ENCODE assay signal across 17 cellular contexts in genomic region chrX:115399306-115399705, GRCh38.
DNase-seq lines count a peak whose midpoint lies in the region; ATAC-seq, FAIRE-seq and TF ChIP-seq lines count a peak whose summit lies in the region.
"Had no signal": no experiment of that assay in that cellular context is flagged by ENCODE, and none has a peak within 500 bp of the region (broad histone marks: within the 10 kb centered on the region; RNA-seq: fewer than 3 reads in every experiment).

No MANE protein-coding gene starts in this region.

- H3K27ac ChIP-seq in astrocyte (ENCODE audit: low read depth, low read length) (no peak overlapping the region), ascending aorta (no peak overlapping the region), gastroesophageal sphincter (no peak overlapping the region)

- H3K27me3 Mint-ChIP-seq in Caco-2 (ENCODE audit: insufficient read depth, unreplicated experiment) = no peaks in the 10 kb centered on the region
- H3K27me3 Mint-ChIP-seq in astrocyte (ENCODE audit: low read depth, unreplicated experiment) = no peaks in the 10 kb centered on the region
- peaks cover 6% of the 10 kb centered on the region for H3K27me3 Mint-ChIP-seq in nephron progenitor cell (ENCODE audit: low read depth, poor library complexity)

- H3K4me1 Mint-ChIP-seq in Caco-2 (ENCODE audit: low read depth, unreplicated experiment) (peaks cover 32% of the 10 kb centered on the region), astrocyte (ENCODE audit: low read depth, unreplicated experiment) (peaks cover 9% of the 10 kb centered on the region), nephron progenitor cell (peaks cover 20% of the 10 kb centered on the region)
- H3K4me1 Mint-ChIP-seq: IgD-negative memory B cell had no signal

- no peak for DNase-seq in Caco-2
- DNase-seq in NCI-H2029 (lab: John Stamatoyannopoulos, UW) = peak; percentile 24
- no peak for DNase-seq in astrocyte (ENCODE audit: low read depth)
- no peak for DNase-seq in nephron progenitor cell
- DNase-seq in ascending aorta (ENCODE audit: low spot score in 2 of 2) = no peak
- DNase-seq in NCI-H524 (lab: John Stamatoyannopoulos, UW) = no peak
- DNase-seq: AML-193, GF-D8, HCEC 1CT, MV-4-11, NCI-H1417 treated with DMSO at 0.1 percent for 48 hours, NCI-H2171 treated with DMSO at 0.1 percent for 48 hours, NCI-H510A, SK-N-SH had no signal

- no peak for ATAC-seq in gastroesophageal sphincter

- no peaks in the 10 kb centered on the region for H4K20me1 ChIP-seq in astrocyte (ENCODE audit: insufficient read depth, low read length)

- no peak for TF ChIP-seq POLR2A in gastroesophageal sphincter (IDR thresholded peaks at IDR 0.05)

- no peaks in the 10 kb centered on the region for H3K27me3 ChIP-seq in Caco-2 (replicated peaks; ENCODE audit: control insufficient read depth, insufficient read depth, low read length)
- no peaks in the 10 kb centered on the region for H3K27me3 ChIP-seq in astrocyte (ENCODE audit: insufficient read depth, low read length)
- no peaks in the 10 kb centered on the region for H3K27me3 ChIP-seq in ascending aorta
- H3K27me3 ChIP-seq in gastroesophageal sphincter = no peaks in the 10 kb centered on the region

- H3K4me1 ChIP-seq in Caco-2 (peaks cover 19% of the 10 kb centered on the region), astrocyte (ENCODE audit: insufficient read depth, low read length) (no peaks in the 10 kb centered on the region), ascending aorta (no peaks in the 10 kb centered on the region), gastroesophageal sphincter (no peaks in the 10 kb centered on the region)

- no peaks in the 10 kb centered on the region for H3K9me3 Mint-ChIP-seq in Caco-2 (ENCODE audit: unreplicated experiment)
- H3K9me3 Mint-ChIP-seq in astrocyte (ENCODE audit: unreplicated experiment) = no peaks in the 10 kb centered on the region
- no peaks in the 10 kb centered on the region for H3K9me3 Mint-ChIP-seq in nephron progenitor cell
- H3K9me3 Mint-ChIP-seq: IgD-negative memory B cell had no signal

- no peak overlapping the region for H2AFZ ChIP-seq in astrocyte (ENCODE audit: low read depth, low read length)

- WGBS in gastroesophageal sphincter (ENCODE audit: low coverage in 1 of 2), 2 donors = 63% methylated on average over 2 of the region's 2 CpGs; no CpG with 5 or more reads in 1 of the 2 donors

- H3K4me3 Mint-ChIP-seq in Caco-2 (ENCODE audit: unreplicated experiment) (no peak overlapping the region), astrocyte (ENCODE audit: unreplicated experiment) (no peak overlapping the region), nephron progenitor cell (no peak overlapping the region)

- no peaks in the 10 kb centered on the region for H3K79me2 ChIP-seq in astrocyte (ENCODE audit: insufficient read depth, low read length)

- intact Hi-C loops in Caco-2 (cut with micrococcal nuclease; ENCODE audit: unreplicated experiment) = no loop called here
- intact Hi-C loops in ascending aorta (cut with DNase I) = no loop called here

- H3K27ac Mint-ChIP-seq in Caco-2 (ENCODE audit: unreplicated experiment) (peak overlapping the region; percentile 57), astrocyte (ENCODE audit: unreplicated experiment) (peak overlapping the region; percentile 58), nephron progenitor cell (peak overlapping the region; percentile 41)
- H3K27ac Mint-ChIP-seq: IgD-negative memory B cell had no signal

- H3K4me2 ChIP-seq in astrocyte (ENCODE audit: low read length) = no peak overlapping the region
- H3K4me2 ChIP-seq: SK-N-SH had no signal

- H3K9me3 ChIP-seq in Caco-2 = no peaks in the 10 kb centered on the region
- H3K9me3 ChIP-seq in astrocyte (ENCODE audit: insufficient read depth, low read depth, low read length) = no peaks in the 10 kb centered on the region
- no peaks in the 10 kb centered on the region for H3K9me3 ChIP-seq in ascending aorta
- H3K9me3 ChIP-seq in gastroesophageal sphincter = no peaks in the 10 kb centered on the region
- H3K9me3 ChIP-seq: SK-N-SH had no signal

- no peak overlapping the region for H3K4me3 ChIP-seq in Caco-2 (ENCODE audit: low read depth, low read length)
- H3K4me3 ChIP-seq in astrocyte (ENCODE audit: insufficient read depth, low read depth, low read length) = no peak overlapping the region
- H3K4me3 ChIP-seq in ascending aorta = no peak overlapping the region
- H3K4me3 ChIP-seq in gastroesophageal sphincter = no peak overlapping the region

- POLR2A ChIA-PET in Caco-2 (lab: Charles Lee) = no interaction called here

- TF ChIP-seq EP300 in gastroesophageal sphincter (IDR thresholded peaks at IDR 0.05) = no peak

- H3K36me3 ChIP-seq in Caco-2 (ENCODE audit: control insufficient read depth, insufficient read depth, low read length) (no peaks in the 10 kb centered on the region), astrocyte (ENCODE audit: insufficient read depth, low read length) (no peaks in the 10 kb centered on the region), ascending aorta (no peaks in the 10 kb centered on the region), gastroesophageal sphincter (no peaks in the 10 kb centered on the region)

- no peak for FAIRE-seq in astrocyte (lab: Jason Lieb, UNC)
- FAIRE-seq: GM19239 had no signal

- CTCF ChIA-PET in Caco-2 (lab: Charles Lee) = no interaction called here

- H3K9ac ChIP-seq in astrocyte (ENCODE audit: low read length) = no peak overlapping the region
- H3K9ac ChIP-seq: SK-N-SH had no signal

- no TSS peak for BruUV-seq in Caco-2 (replicated peaks; lab: Mats Ljungman, UMichigan)

- H3K36me3 Mint-ChIP-seq in Caco-2 (ENCODE audit: insufficient read depth, unreplicated experiment) (no peaks in the 10 kb centered on the region), astrocyte (ENCODE audit: low read depth, unreplicated experiment) (no peaks in the 10 kb centered on the region), nephron progenitor cell (ENCODE audit: low read depth) (no peaks in the 10 kb centered on the region)
- H3K36me3 Mint-ChIP-seq: IgD-negative memory B cell had no signal

- TF ChIP-seq CTCF in Caco-2 (IDR thresholded peaks at IDR 0.05; ENCODE audit: insufficient read depth in 1 of 2, low read depth in 1 of 2, low read length in 1 of 2, severe bottlenecking in 1 of 2, unreplicated experiment in 1 of 2) (no peak), astrocyte (IDR thresholded peaks at IDR 0.05; ENCODE audit: insufficient read depth, low read depth, low read length) (no peak), nephron progenitor cell (IDR thresholded peaks at IDR 0.05) (no peak), ascending aorta (IDR thresholded peaks at IDR 0.05) (no peak), gastroesophageal sphincter (IDR thresholded peaks at IDR 0.05) (no peak)
